Comparison of ENCODE assay signal across 18 cellular contexts in the genomic region with DNA sequence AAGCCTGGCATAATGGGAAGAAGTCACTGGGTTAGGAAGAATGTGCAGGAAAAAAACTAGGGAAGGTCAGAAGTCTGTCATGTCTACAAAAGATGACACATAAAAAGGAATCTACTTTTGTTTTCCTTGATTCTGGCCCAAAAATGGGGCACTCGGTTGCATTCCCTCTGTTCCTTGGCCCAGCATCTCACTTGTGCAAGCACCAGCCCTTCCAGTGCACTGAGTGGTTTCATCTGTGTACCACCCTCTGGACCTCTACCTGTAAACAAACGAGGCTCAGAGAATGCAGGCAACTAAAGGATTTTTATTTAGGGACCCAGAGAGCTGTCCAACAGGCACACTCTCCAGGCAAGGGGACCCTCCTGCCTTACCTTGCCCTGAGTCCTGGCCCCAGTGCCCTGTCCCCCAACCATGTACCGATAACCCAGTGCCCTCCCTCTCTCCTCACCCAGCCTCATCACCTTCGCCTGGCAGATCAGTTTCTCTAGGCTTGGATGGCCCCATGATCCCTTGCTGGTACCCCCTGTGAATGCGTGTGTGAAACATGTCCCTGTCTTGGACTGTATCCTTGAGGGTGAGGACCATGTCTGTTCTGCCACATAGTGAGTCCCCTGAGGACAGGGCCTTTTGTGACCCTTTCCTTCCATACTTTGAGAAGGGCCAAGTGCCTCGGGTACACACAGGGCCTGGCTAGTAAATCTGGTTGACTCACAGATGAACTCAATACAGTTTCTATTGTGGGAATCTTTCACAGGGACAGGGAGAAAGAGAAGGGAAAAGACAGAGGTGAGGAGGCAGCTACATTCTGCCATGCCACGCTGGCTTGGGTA. TPM values are rescaled to one million over a fixed set of nuclear protein-coding genes. Genes with fewer than 3 reads are reported as not detected.
DNase-seq lines count a peak whose midpoint lies in the region; ATAC-seq and TF ChIP-seq lines count a peak whose summit lies in the region.
"Had no signal": no experiment of that assay in that cellular context is flagged by ENCODE, and none has a peak within 500 bp of the region (broad histone marks: within the 10 kb centered on the region; RNA-seq: fewer than 3 reads in every experiment).

No MANE protein-coding gene starts in this region.

- H3K4me1 ChIP-seq in adipocyte (ENCODE audit: control insufficient read depth, insufficient read depth, low read length) (peaks cover 19% of the 10 kb centered on the region), gastroesophageal sphincter (no peaks in the 10 kb centered on the region), upper lobe of left lung (no peaks in the 10 kb centered on the region)
- H3K4me1 ChIP-seq: stomach had no signal

- no peaks in the 10 kb centered on the region for H3K4me1 Mint-ChIP-seq in stimulated activated naive CD8-positive, alpha-beta T cell treated with anti-CD3 and anti-CD28 coated beads, Interleukin-15, amount 100 ng/mL, for 72 hours
- H3K4me1 Mint-ChIP-seq: natural killer cell had no signal

- H3K9me3 ChIP-seq in adipocyte (ENCODE audit: control insufficient read depth, low read length) (no peaks in the 10 kb centered on the region), gastroesophageal sphincter (no peaks in the 10 kb centered on the region), upper lobe of left lung (no peaks in the 10 kb centered on the region)
- H3K9me3 ChIP-seq: right atrium auricular region, stomach had no signal

- H3K36me3 ChIP-seq in adipocyte (ENCODE audit: control insufficient read depth, insufficient read depth, low read length, severe bottlenecking) (peaks cover 15% of the 10 kb centered on the region), gastroesophageal sphincter (peaks cover 0 to 28% of the 10 kb centered on the region in 2 donors), upper lobe of left lung (peaks cover 0 to 18% (median 3%) of the 10 kb centered on the region in 4 donors)
- H3K36me3 ChIP-seq: cardiac muscle cell had no signal

- TF ChIP-seq EP300 in gastroesophageal sphincter (IDR thresholded peaks at IDR 0.05) (no peak), upper lobe of left lung (IDR thresholded peaks at IDR 0.05) (no peak)

- H3K27me3 ChIP-seq in adipocyte (replicated peaks; ENCODE audit: control insufficient read depth, insufficient read depth, low read length) = no peaks in the 10 kb centered on the region
- no peaks in the 10 kb centered on the region for H3K27me3 ChIP-seq in gastroesophageal sphincter
- no peaks in the 10 kb centered on the region for H3K27me3 ChIP-seq in upper lobe of left lung
- H3K27me3 ChIP-seq: cardiac muscle cell, hepatocyte, right atrium auricular region, stomach had no signal

- DNase-seq in stimulated activated naive CD8-positive, alpha-beta T cell treated with anti-CD3 and anti-CD28 coated beads, Interleukin-15, amount 100 ng/mL, for 72 hours = no peak
- DNase-seq in stimulated activated naive CD8-positive, alpha-beta T cell treated with anti-CD3 and anti-CD28 coated beads, Interleukin-15, Interleukin-2, amounts not matched to agents 100 U/mL and 50 U/mL, for 24 hours = no peak
- DNase-seq in adipocyte (ENCODE audit: low read depth) = peak; percentile 78
- no peak for DNase-seq in upper lobe of left lung
- DNase-seq in left cardiac atrium = no peak
- DNase-seq in NCI-H510A treated with DMSO at 0.1 percent for 48 hours (lab: John Stamatoyannopoulos, UW) = no peak
- DNase-seq: activated effector memory CD4-positive, alpha-beta T cell treated with anti-CD3 and anti-CD28 coated beads, Interleukin-2, amount 50 U/mL, for 16 hours; left ventricle myocardium superior; natural killer cell; NCI-H774; SHP77 treated with DMSO at 0.1 percent for 48 hours; stomach; T-helper 9 cell had no signal

- TF ChIP-seq CTCF in gastroesophageal sphincter (IDR thresholded peaks at IDR 0.05) = no peak
- no peak for TF ChIP-seq CTCF in upper lobe of left lung (IDR thresholded peaks at IDR 0.05)

- H3K27me3 Mint-ChIP-seq in stimulated activated naive CD8-positive, alpha-beta T cell treated with anti-CD3 and anti-CD28 coated beads, Interleukin-15, amount 100 ng/mL, for 72 hours = no peaks in the 10 kb centered on the region

- TF ChIP-seq POLR2A in gastroesophageal sphincter (IDR thresholded peaks at IDR 0.05) (no peak), upper lobe of left lung (IDR thresholded peaks at IDR 0.05) (no peak)

- H3K27ac ChIP-seq in gastroesophageal sphincter = peak overlapping the region in 3 of 4 donors; percentile 3 to 24 (median 16)
- H3K27ac ChIP-seq in upper lobe of left lung = no peak overlapping the region
- H3K27ac ChIP-seq: cardiac muscle cell, hepatocyte, right atrium auricular region, stomach had no signal

- H3K9ac ChIP-seq in adipocyte (ENCODE audit: low read length) = no peak overlapping the region

- peak overlapping the region; percentile 2 for H3K4me3 ChIP-seq in adipocyte (ENCODE audit: low read length)
- no peak overlapping the region for H3K4me3 ChIP-seq in gastroesophageal sphincter
- no peak overlapping the region for H3K4me3 ChIP-seq in upper lobe of left lung
- H3K4me3 ChIP-seq: cardiac muscle cell, hepatocyte, right atrium auricular region, stomach had no signal

- intact Hi-C loops in left cardiac atrium (cut with DNase I) = no loop called here

- no peak overlapping the region for H3K4me3 Mint-ChIP-seq in stimulated activated naive CD8-positive, alpha-beta T cell treated with anti-CD3 and anti-CD28 coated beads, Interleukin-15, amount 100 ng/mL, for 72 hours
- H3K4me3 Mint-ChIP-seq: natural killer cell had no signal

- peak overlapping the region in 1 of 2 donors; percentile 1 for H3K27ac Mint-ChIP-seq in stimulated activated naive CD8-positive, alpha-beta T cell treated with anti-CD3 and anti-CD28 coated beads, Interleukin-15, amount 100 ng/mL, for 72 hours
- H3K27ac Mint-ChIP-seq: natural killer cell had no signal

- H3K9me3 Mint-ChIP-seq in stimulated activated naive CD8-positive, alpha-beta T cell treated with anti-CD3 and anti-CD28 coated beads, Interleukin-15, amount 100 ng/mL, for 72 hours = no peaks in the 10 kb centered on the region
- H3K9me3 Mint-ChIP-seq: natural killer cell had no signal

- 66 to 89% methylated on average over 1 to 5 of the region's 7 CpGs for WGBS in gastroesophageal sphincter (ENCODE audit: low coverage in 1 of 2), 2 donors
- WGBS in upper lobe of left lung, 2 donors = 79 to 95% methylated on average over 6 of the region's 7 CpGs

- ATAC-seq in stimulated activated naive CD8-positive, alpha-beta T cell treated with anti-CD3 and anti-CD28 coated beads, Interleukin-15, amount 100 ng/mL, for 72 hours = peak; percentile 33
- ATAC-seq in stimulated activated naive CD8-positive, alpha-beta T cell treated with anti-CD3 and anti-CD28 coated beads, Interleukin-15, Interleukin-2, amounts not matched to agents 100 U/mL and 50 U/mL, for 24 hours = no peak
- ATAC-seq in gastroesophageal sphincter (no peak), HG02870 (IDR thresholded peaks at IDR 0.05; ENCODE audit: unreplicated experiment) (no peak), upper lobe of left lung (ENCODE audit: low FRiP score in 2 of 2) (no peak), left cardiac atrium (no peak)
- ATAC-seq: left ventricle myocardium superior, natural killer cell had no signal

RNA-seq across cellular contexts. Expression of gene NXPH3, which starts 13.3 kb away (rescaled TPM):
- 10 to 100 TPM; 24.4 to 26.4 (median 25.0) TPM for total RNA-seq in gastroesophageal sphincter
- 1 to 10 TPM; 1.2 to 6.6 (median 4.6) TPM for total RNA-seq in upper lobe of left lung
- 1 to 10 TPM; 3.6 to 6.5 TPM for total RNA-seq in left cardiac atrium
- total RNA-seq: natural killer cell had no signal

Comparison
In these comparisons a context has a peak if more than half of its experiments do, and no peak if none do; other contexts are left out.
1. H3K27ac ChIP-seq: peak in gastroesophageal sphincter (3 of 4); none in upper lobe of left lung (0 of 4).